Comparison of ENCODE assay signal across 21 cellular contexts in the genomic region with DNA sequence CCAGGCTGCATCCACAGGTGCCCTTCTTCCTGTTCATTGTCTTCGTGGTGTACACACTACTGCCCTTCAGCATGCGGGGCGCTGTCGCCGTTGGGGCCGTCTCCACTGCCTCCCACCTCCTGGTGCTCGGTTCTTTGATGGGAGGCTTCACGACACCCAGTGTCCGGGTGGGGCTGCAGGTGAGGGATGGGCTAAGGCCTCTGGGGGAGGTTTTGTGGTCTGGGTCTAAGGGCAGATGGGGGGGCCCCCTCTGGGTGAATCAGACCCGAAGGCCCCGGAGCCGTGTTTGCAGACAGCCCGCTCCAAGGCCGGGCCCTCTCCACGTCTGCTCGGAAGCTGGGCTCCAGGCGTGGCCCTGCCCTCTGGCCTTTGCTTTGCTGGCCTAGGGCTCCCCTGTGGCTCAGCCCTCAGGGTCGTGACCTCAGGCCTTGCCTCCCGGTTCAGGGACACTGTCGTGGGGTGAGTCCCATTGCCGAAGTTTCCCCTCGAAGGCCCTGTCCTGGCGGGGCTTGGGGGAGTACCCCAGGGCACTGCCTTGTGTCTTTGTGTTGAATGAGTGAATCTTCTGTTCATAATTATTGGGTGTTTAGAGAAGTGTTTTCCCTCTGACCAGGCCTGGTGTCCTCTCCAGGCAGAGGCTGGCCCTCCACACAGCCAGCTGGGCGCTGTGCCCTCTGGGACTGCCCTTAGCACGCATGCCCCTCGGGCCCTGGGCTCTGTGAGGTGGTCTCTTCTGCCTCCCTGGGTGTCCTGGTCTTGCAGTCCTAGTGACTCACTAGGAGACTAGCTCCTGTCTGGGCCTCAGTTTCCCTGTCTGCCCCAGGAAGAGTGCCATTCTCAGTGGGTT.
"Had no signal": no experiment of that assay in that cellular context is flagged by ENCODE, and none has a peak within 500 bp of the region (broad histone marks: within the 10 kb centered on the region; RNA-seq: fewer than 3 reads in every experiment).

No MANE protein-coding gene starts in this region.

- H3K27me3 Mint-ChIP-seq: dendritic cell treated with granulocyte-macrophage colony-stimulating factor and Interleukin-4, amounts not matched to agents 40 ng/mL and 50 ng/mL, for 4 days; T-cell had no signal

- H3K4me1 Mint-ChIP-seq: endodermal cell had no signal

- H3K9me3 Mint-ChIP-seq: dendritic cell treated with granulocyte-macrophage colony-stimulating factor and Interleukin-4, amounts not matched to agents 40 ng/mL and 50 ng/mL, for 4 days; T-cell had no signal

- H3K4me1 ChIP-seq: gastrocnemius medialis had no signal

- H3K27ac ChIP-seq: brain microvascular endothelial cell, gastrocnemius medialis, heart right ventricle, SK-N-MC, thoracic aorta had no signal

- H3K27me3 ChIP-seq: brain microvascular endothelial cell, gastrocnemius medialis, heart right ventricle had no signal

- H3K36me3 ChIP-seq: gastrocnemius medialis, thoracic aorta had no signal

- H3K27ac Mint-ChIP-seq: endodermal cell had no signal

- H3K4me3 Mint-ChIP-seq: dendritic cell treated with granulocyte-macrophage colony-stimulating factor and Interleukin-4, amounts not matched to agents 40 ng/mL and 50 ng/mL, for 4 days; endodermal cell; T-cell had no signal

- ATAC-seq: activated CD4-positive, CD25-positive, alpha-beta regulatory T cell treated with anti-CD3 and anti-CD28 coated beads, Interleukin-2, amount 50 U/mL, for 24 hours; gastrocnemius medialis; left cardiac atrium; T-cell had no signal

- H3K9me3 ChIP-seq: gastrocnemius medialis, thoracic aorta had no signal

- H3K4me3 ChIP-seq: gastrocnemius medialis, heart right ventricle, lung, SK-N-MC, thoracic aorta had no signal

- DNase-seq: activated CD4-positive, alpha-beta T cell treated with anti-CD3 and anti-CD28 coated beads, Interleukin-2, amount 50 U/mL, for 1 hour; activated effector memory CD4-positive, alpha-beta T cell treated with Interleukin-2 at 50 U/mL for 16 hours; activated T-cell treated with anti-CD3 and anti-CD28 coated beads for 4 hours; anterior cingulate cortex; brain microvascular endothelial cell; endodermal cell; gastrocnemius medialis; left cardiac atrium; midbrain; nucleus accumbens; small intestine; stimulated activated CD4-positive, alpha-beta T cell treated with anti-CD3 and anti-CD28 coated beads, Interleukin-4, amount 100 ng/mL, for 4 hours; stimulated activated CD8-positive, alpha-beta memory T cell treated with anti-CD3 and anti-CD28 coated beads, Interleukin-4, amount 100 ng/mL, for 48 hours; T-cell; T1000 had no signal
